ENCODE assay signal across 15 cellular contexts in genomic region chr5:143412656-143413342, GRCh38.
"Had no signal": no experiment of that assay in that cellular context is flagged by ENCODE, and none has a peak within 500 bp of the region (broad histone marks: within the 10 kb centered on the region; RNA-seq: fewer than 3 reads in every experiment).

No MANE protein-coding gene starts in this region.

- H3K9me3 Mint-ChIP-seq: activated CD8-positive, alpha-beta T cell treated with anti-CD3 and anti-CD28 coated beads for 36 hours; activated T-helper 1 cell treated with anti-CD3 and anti-CD28 coated beads, Interleukin-12 subunit alpha, Interleukin-12 subunit beta, Interleukin-2, Interleukin-4 antibody, amounts not matched to agents 30 ng/mL and 10 ng/mL and 1 ng/mL, durations not matched to agents 14 hours and 24 hours and 36 hours; natural killer cell; stimulated activated naive B cell treated with anti-CD40 and anti-IgM and Interleukin-4, amounts not matched to agents 10 μg/mL and 1 μg/mL and 100 μg/mL, for 72 hours had no signal

- H3K27ac Mint-ChIP-seq: activated CD8-positive, alpha-beta T cell treated with anti-CD3 and anti-CD28 coated beads for 36 hours; activated T-helper 1 cell treated with anti-CD3 and anti-CD28 coated beads, Interleukin-12 subunit alpha, Interleukin-12 subunit beta, Interleukin-2, Interleukin-4 antibody, amounts not matched to agents 30 ng/mL and 10 ng/mL and 1 ng/mL, durations not matched to agents 14 hours and 24 hours and 36 hours; natural killer cell had no signal

- H3K4me3 Mint-ChIP-seq: activated CD8-positive, alpha-beta T cell treated with anti-CD3 and anti-CD28 coated beads for 36 hours; activated T-helper 1 cell treated with anti-CD3 and anti-CD28 coated beads, Interleukin-12 subunit alpha, Interleukin-12 subunit beta, Interleukin-2, Interleukin-4 antibody, amounts not matched to agents 30 ng/mL and 10 ng/mL and 1 ng/mL, durations not matched to agents 14 hours and 24 hours and 36 hours; natural killer cell had no signal

- H3K27ac ChIP-seq: ascending aorta, esophagus squamous epithelium, foreskin keratinocyte, right atrium auricular region, tibial nerve had no signal

- H3K36me3 Mint-ChIP-seq: natural killer cell; stimulated activated naive B cell treated with anti-CD40 and anti-IgM and Interleukin-4, amounts not matched to agents 10 μg/mL and 1 μg/mL and 100 μg/mL, for 72 hours had no signal

- H3K4me1 ChIP-seq: ascending aorta, esophagus squamous epithelium had no signal

- FAIRE-seq: endometrium had no signal

- H3K4me3 ChIP-seq: ascending aorta, esophagus squamous epithelium, mucosa of descending colon, right atrium auricular region, tibial nerve had no signal

- ATAC-seq: activated CD8-positive, alpha-beta T cell treated with anti-CD3 and anti-CD28 coated beads for 36 hours; foreskin keratinocyte; left colon; mucosa of descending colon; natural killer cell; stimulated activated naive B cell treated with anti-CD40 and anti-IgM and Interleukin-4, amounts not matched to agents 10 μg/mL and 1 μg/mL and 100 μg/mL, for 72 hours had no signal

- H3K36me3 ChIP-seq: ascending aorta, esophagus squamous epithelium, right atrium auricular region, tibial nerve had no signal

- H3K27me3 ChIP-seq: ascending aorta, esophagus squamous epithelium, foreskin keratinocyte, right atrium auricular region, tibial nerve had no signal

- H3K4me1 Mint-ChIP-seq: natural killer cell had no signal

- DNase-seq: activated CD4-positive, alpha-beta T cell treated with anti-CD3 and anti-CD28 coated beads for 1 hour; activated CD8-positive, alpha-beta T cell treated with anti-CD3 and anti-CD28 coated beads for 36 hours; activated naive CD4-positive, alpha-beta T cell; esophagus squamous epithelium; left colon; mucosa of descending colon; natural killer cell; stimulated activated naive B cell treated with anti-CD40 and anti-IgM and Interleukin-4, amounts not matched to agents 10 μg/mL and 1 μg/mL and 100 μg/mL, for 72 hours; T-helper 9 cell had no signal

- H3K9me3 ChIP-seq: ascending aorta, esophagus squamous epithelium, mucosa of descending colon, right atrium auricular region, tibial nerve had no signal

- H3K27me3 Mint-ChIP-seq: activated CD8-positive, alpha-beta T cell treated with anti-CD3 and anti-CD28 coated beads for 36 hours; stimulated activated naive B cell treated with anti-CD40 and anti-IgM and Interleukin-4, amounts not matched to agents 10 μg/mL and 1 μg/mL and 100 μg/mL, for 72 hours had no signal
